Comparison of ENCODE assay signal across 12 cellular contexts in the genomic region with DNA sequence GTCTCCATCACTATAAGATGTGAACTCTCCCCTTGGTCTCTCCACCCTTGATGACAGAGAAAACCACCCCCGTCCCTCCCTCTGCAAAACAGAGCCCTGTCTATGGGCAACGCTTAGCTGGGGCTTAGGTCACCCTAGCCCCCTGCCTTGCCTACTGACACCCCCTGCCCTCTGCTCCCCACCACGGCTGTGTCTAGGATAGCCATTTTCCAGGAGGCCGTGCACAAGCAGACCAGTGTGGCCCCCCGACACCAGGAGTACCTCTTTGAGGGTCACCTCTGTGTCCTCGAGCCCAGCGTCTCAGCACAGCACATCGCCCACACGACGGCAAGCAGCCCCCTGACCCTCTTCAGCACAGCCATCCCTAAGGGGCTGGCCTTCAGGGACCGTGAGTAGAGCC. TPM values are rescaled to one million over a fixed set of nuclear protein-coding genes. Genes with fewer than 3 reads are reported as not detected.
DNase-seq lines count a peak whose midpoint lies in the region; ATAC-seq and TF ChIP-seq lines count a peak whose summit lies in the region.
"Had no signal": no experiment of that assay in that cellular context is flagged by ENCODE, and none has a peak within 500 bp of the region (broad histone marks: within the 10 kb centered on the region; RNA-seq: fewer than 3 reads in every experiment).

No MANE protein-coding gene starts in this region.

- no peak overlapping the region for H3K14ac ChIP-seq in mesenchymal stem cell (ENCODE audit: low read length in 2 of 2)

- peak overlapping the region; percentile 84 for H3K27ac Mint-ChIP-seq in stimulated activated effector memory CD8-positive, alpha-beta T cell treated with anti-CD3 and anti-CD28 coated beads, Interleukin-12 subunit alpha, Interleukin-12 subunit beta, amount 100 ng/mL, for 72 hours
- H3K27ac Mint-ChIP-seq: GM23338 had no signal

- no peak overlapping the region for H3K27ac ChIP-seq in BLaER1
- peak overlapping the region; percentile 23 for H3K27ac ChIP-seq in C4-2B
- no peak overlapping the region for H3K27ac ChIP-seq in mesenchymal stem cell (ENCODE audit: low read length, poor library complexity, severe bottlenecking)

- DNase-seq in mesenchymal stem cell = no peak
- no peak for DNase-seq in stimulated activated effector memory CD8-positive, alpha-beta T cell treated with anti-CD3 and anti-CD28 coated beads, Interleukin-12 subunit alpha, Interleukin-12 subunit beta, amount 100 ng/mL, for 72 hours (ENCODE audit: low spot score in 2 of 2)
- DNase-seq in UCSD-AML1 (lab: John Stamatoyannopoulos, UW; ENCODE audit: unreplicated experiment) = no peak
- DNase-seq in stimulated activated CD4-positive, alpha-beta T cell treated with anti-CD3 and anti-CD28 coated beads, Interleukin-12 subunit alpha, Interleukin-12 subunit beta, amount 100 ng/mL, for 4 hours = no peak
- DNase-seq: GF-D8 had no signal

- no peak overlapping the region for H2BK5ac ChIP-seq in mesenchymal stem cell (ENCODE audit: low read depth, low read length, poor library complexity, severe bottlenecking)

- peaks cover 44% of the 10 kb centered on the region for H3K4me1 Mint-ChIP-seq in stimulated activated effector memory CD8-positive, alpha-beta T cell treated with anti-CD3 and anti-CD28 coated beads, Interleukin-12 subunit alpha, Interleukin-12 subunit beta, amount 100 ng/mL, for 72 hours

- no peak overlapping the region for H3K4ac ChIP-seq in mesenchymal stem cell (ENCODE audit: low read depth in 1 of 2, low read length in 2 of 2)

- H3K4me2 ChIP-seq in BLaER1 (peak overlapping the region; percentile 57), mesenchymal stem cell (ENCODE audit: low read length, poor library complexity, severe bottlenecking) (no peak overlapping the region)
- H3K4me2 ChIP-seq: GM23338 had no signal

- H2AFZ ChIP-seq in mesenchymal stem cell (ENCODE audit: low read depth, low read length) = no peak overlapping the region
- H2AFZ ChIP-seq: GM23338 had no signal

- H3K79me1 ChIP-seq in mesenchymal stem cell (replicated peaks; ENCODE audit: low read length, poor library complexity, severe bottlenecking) = no peaks in the 10 kb centered on the region

- H3K4me1 ChIP-seq in BLaER1 (peaks cover 27% of the 10 kb centered on the region), mesenchymal stem cell (ENCODE audit: control insufficient read depth, insufficient read depth, low read depth, low read length) (peaks cover 14% of the 10 kb centered on the region)

- H4K91ac ChIP-seq in mesenchymal stem cell (ENCODE audit: low read length) = peak overlapping the region; percentile 28

- no peaks in the 10 kb centered on the region for H3K9me3 Mint-ChIP-seq in stimulated activated effector memory CD8-positive, alpha-beta T cell treated with anti-CD3 and anti-CD28 coated beads, Interleukin-12 subunit alpha, Interleukin-12 subunit beta, amount 100 ng/mL, for 72 hours
- H3K9me3 Mint-ChIP-seq: CD14-positive monocyte, GM23338, IgD-negative memory B cell had no signal

- peaks cover 74% of the 10 kb centered on the region for H3K36me3 Mint-ChIP-seq in stimulated activated effector memory CD8-positive, alpha-beta T cell treated with anti-CD3 and anti-CD28 coated beads, Interleukin-12 subunit alpha, Interleukin-12 subunit beta, amount 100 ng/mL, for 72 hours

- WGBS in mesenchymal stem cell = 91% methylated on average over 10 of the region's 11 CpGs

- H3K4me3 ChIP-seq in BLaER1 = no peak overlapping the region
- H3K4me3 ChIP-seq in mesenchymal stem cell (ENCODE audit: insufficient read depth in 1 of 2, low read depth in 1 of 2, low read length in 2 of 2) = no peak overlapping the region
- H3K4me3 ChIP-seq: GM23338 had no signal

- no peaks in the 10 kb centered on the region for H3K27me3 ChIP-seq in BLaER1
- H3K27me3 ChIP-seq in mesenchymal stem cell (ENCODE audit: control insufficient read depth in 1 of 2, insufficient read depth in 1 of 2, low read length in 2 of 2) = no peaks in the 10 kb centered on the region

- no peak overlapping the region for H3K18ac ChIP-seq in mesenchymal stem cell (ENCODE audit: low read depth in 1 of 2, low read length in 2 of 2)

- H2BK120ac ChIP-seq in mesenchymal stem cell (ENCODE audit: low read depth, low read length) = no peak overlapping the region

- no peak for ATAC-seq in stimulated activated effector memory CD8-positive, alpha-beta T cell treated with anti-CD3 and anti-CD28 coated beads, Interleukin-12 subunit alpha, Interleukin-12 subunit beta, amount 100 ng/mL, for 72 hours

- H3K9me3 ChIP-seq in BLaER1 = no peaks in the 10 kb centered on the region
- no peaks in the 10 kb centered on the region for H3K9me3 ChIP-seq in mesenchymal stem cell (ENCODE audit: control insufficient read depth, low read length)

- no peak overlapping the region for H2AK5ac ChIP-seq in mesenchymal stem cell (ENCODE audit: low read length, severe bottlenecking)

- H3K9ac ChIP-seq in BLaER1 = 0 out of 2 replicates have a peak overlapping the region, but pooled peaks have one; percentile 7
- H3K9ac ChIP-seq in mesenchymal stem cell (ENCODE audit: low read length) = no peak overlapping the region

- H3K23ac ChIP-seq in mesenchymal stem cell (ENCODE audit: low read length in 2 of 2) = no peak overlapping the region

- H4K8ac ChIP-seq in mesenchymal stem cell (ENCODE audit: low read length) = no peak overlapping the region

- no peaks in the 10 kb centered on the region for H4K20me1 ChIP-seq in BLaER1

- peaks cover 73% of the 10 kb centered on the region for H3K36me3 ChIP-seq in BLaER1
- H3K36me3 ChIP-seq in mesenchymal stem cell (ENCODE audit: control insufficient read depth in 1 of 2, insufficient read depth in 2 of 2, low read depth in 1 of 2, low read length in 2 of 2) = peaks cover 70 to 78% of the 10 kb centered on the region in 2 experiments

- no peak overlapping the region for H3K4me3 Mint-ChIP-seq in stimulated activated effector memory CD8-positive, alpha-beta T cell treated with anti-CD3 and anti-CD28 coated beads, Interleukin-12 subunit alpha, Interleukin-12 subunit beta, amount 100 ng/mL, for 72 hours
- H3K4me3 Mint-ChIP-seq: B cell; CD14-positive monocyte; CD4-positive, alpha-beta memory T cell; GM23338; IgD-negative memory B cell had no signal

- TF ChIP-seq CTCF in C4-2B (conservative IDR thresholded peaks at IDR 0.05) = no peak

- H2BK15ac ChIP-seq in mesenchymal stem cell (ENCODE audit: low read depth, poor library complexity, severe bottlenecking) = no peak overlapping the region

- no peak overlapping the region for H2BK12ac ChIP-seq in mesenchymal stem cell (ENCODE audit: low read length in 2 of 2)

RNA-seq across cellular contexts. Expression of gene IKBKE, which starts 8.5 kb away (rescaled TPM):
- polyA plus RNA-seq in mesenchymal stem cell (2013, experiment 1 of 2) = 15.5 TPM
- polyA plus RNA-seq in mesenchymal stem cell (2013, experiment 2 of 2) = 15.3 TPM

RNA-seq across cellular contexts. Expression of gene RASSF5, which starts 28.6 kb away (rescaled TPM):
- 0.93 TPM for polyA plus RNA-seq in mesenchymal stem cell (2013, experiment 1 of 2)
- 1.2 TPM for polyA plus RNA-seq in mesenchymal stem cell (2013, experiment 2 of 2)
